21 cellular contexts compared by ENCODE assay signal in genomic region chr6:46948699-46949098, GRCh38. TPM values are rescaled to one million over a fixed set of nuclear protein-coding genes. Genes with fewer than 3 reads are reported as not detected.
A peak's percentile ranks its signal among the peaks of the same experiment; 100 is the strongest.
DNase-seq lines count a peak whose midpoint lies in the region; ATAC-seq and TF ChIP-seq lines count a peak whose summit lies in the region.
"Had no signal": no experiment of that assay in that cellular context is flagged by ENCODE, and none has a peak within 500 bp of the region (broad histone marks: within the 10 kb centered on the region; RNA-seq: fewer than 3 reads in every experiment).

No MANE protein-coding gene starts in this region.

- no peaks in the 10 kb centered on the region for H3K27me3 ChIP-seq in muscle layer of duodenum (ENCODE audit: low read depth, low read length)
- H3K27me3 ChIP-seq in aorta (ENCODE audit: control insufficient read depth in 1 of 2, insufficient read depth in 2 of 2, low read length in 1 of 2), result no peaks in the 10 kb centered on the region
- no peaks in the 10 kb centered on the region for H3K27me3 ChIP-seq in stomach
- H3K27me3 ChIP-seq: BLaER1, transverse colon had no signal

- intact Hi-C loops in Right ventricle myocardium inferior (cut with DNase I), result loop anchor here (1.0 kb wide), 1 partner anchor 25 kb away; no protein-coding TSS in a partner anchor
- intact Hi-C loops in cardiac septum (cut with DNase I), result no loop called here
- intact Hi-C loops in left ventricle myocardium superior (cut with micrococcal nuclease), result no loop called here
- intact Hi-C loops in aorta (cut with DNase I), result no loop called here
- intact Hi-C loops in stomach (cut with DNase I; ENCODE audit: low total_unique reads), result no loop called here

- no peaks in the 10 kb centered on the region for H3K36me3 ChIP-seq in muscle layer of duodenum (ENCODE audit: control insufficient read depth in 1 of 2, insufficient read depth in 2 of 2, low read length in 2 of 2)
- H3K36me3 ChIP-seq in aorta (ENCODE audit: control insufficient read depth in 1 of 2, insufficient read depth in 2 of 2, low read length in 1 of 2), result no peaks in the 10 kb centered on the region
- H3K36me3 ChIP-seq in stomach, result no peaks in the 10 kb centered on the region
- H3K36me3 ChIP-seq: BLaER1, transverse colon had no signal

- no peak for DNase-seq in Right ventricle myocardium inferior (ENCODE audit: missing footprints)
- no peak for DNase-seq in cardiac septum (ENCODE audit: low spot score)
- DNase-seq in left ventricle myocardium superior, result no peak
- no peak for DNase-seq in NCI-H524 (lab: John Stamatoyannopoulos, UW)
- no peak for DNase-seq in aorta
- no peak for DNase-seq in stomach
- DNase-seq in stimulated activated CD4-positive, alpha-beta T cell treated with anti-CD3 and anti-CD28 coated beads, Interleukin-12 subunit alpha, Interleukin-12 subunit beta, amount 100 ng/mL, for 4 hours, result no peak
- DNase-seq: amygdala; glutamatergic neuron; GM23248; islet precursor cell; naive B cell; NCI-H446; SHP77; stimulated activated CD4-positive, alpha-beta T cell treated with anti-CD3 and anti-CD28 coated beads, Interleukin-15, amount 100 ng/mL, for 24 hours; stimulated activated naive CD4-positive, alpha-beta T cell; transverse colon had no signal

- H3K4me3 ChIP-seq in muscle layer of duodenum (ENCODE audit: low read depth in 1 of 2, low read length in 2 of 2) (no peak overlapping the region), aorta (ENCODE audit: low read length in 2 of 2) (no peak overlapping the region), stomach (no peak overlapping the region)
- H3K4me3 ChIP-seq: BLaER1, GM23248, transverse colon had no signal

- no peak for TF ChIP-seq CTCF in stomach (IDR thresholded peaks at IDR 0.05)

- TF ChIP-seq EP300 in stomach (IDR thresholded peaks at IDR 0.05), result no peak

- H3K27ac ChIP-seq in muscle layer of duodenum (ENCODE audit: low read length) (peak overlapping the region; percentile 26), aorta (ENCODE audit: low read depth in 1 of 2, low read length in 2 of 2) (no peak overlapping the region), stomach (peak overlapping the region in 2 of 5 donors; percentile 45 to 56)
- H3K27ac ChIP-seq: BLaER1, GM23248 had no signal

- no peaks in the 10 kb centered on the region for H3K4me1 ChIP-seq in muscle layer of duodenum (ENCODE audit: control insufficient read depth in 1 of 2, insufficient read depth in 2 of 2, low read length in 2 of 2)
- no peaks in the 10 kb centered on the region for H3K4me1 ChIP-seq in aorta (ENCODE audit: control insufficient read depth in 1 of 2, insufficient read depth in 2 of 2, low read length in 2 of 2)
- peaks cover 0 to 5% (median 0%) of the 10 kb centered on the region in 4 donors for H3K4me1 ChIP-seq in stomach
- H3K4me1 ChIP-seq: BLaER1 had no signal

- peak; percentile 60 for ATAC-seq in Right ventricle myocardium inferior
- ATAC-seq in left ventricle myocardium superior, result peak; percentile 85
- no peak for ATAC-seq in aorta (ENCODE audit: low FRiP score)
- ATAC-seq: activated CD4-positive, CD25-positive, alpha-beta regulatory T cell treated with anti-CD3 and anti-CD28 coated beads, Interleukin-2, amount 50 U/mL, for 24 hours had no signal

- 92 to 93% methylated on average over 8 of the region's 8 CpGs for WGBS in aorta, 2 donors
- 79 to 89% (median 82%) methylated on average over 8 of the region's 8 CpGs for WGBS in stomach, 5 donors

- no peak for TF ChIP-seq POLR2A in stomach (IDR thresholded peaks at IDR 0.05)

- H3K9me3 ChIP-seq in muscle layer of duodenum (ENCODE audit: control insufficient read depth in 1 of 2, low read length in 2 of 2) (no peaks in the 10 kb centered on the region), aorta (ENCODE audit: control insufficient read depth, low read length) (no peaks in the 10 kb centered on the region), stomach (no peaks in the 10 kb centered on the region)
- H3K9me3 ChIP-seq: BLaER1, transverse colon had no signal

RNA-seq across cellular contexts. Expression of gene ADGRF5, which starts 27.0 kb away (rescaled TPM):
- total RNA-seq in Right ventricle myocardium inferior (48.0 TPM), cardiac septum (34.7 TPM), left ventricle myocardium superior (45.9 TPM), aorta (10 to 100 TPM; 28.7 to 34.6 TPM), stomach (10 to 100 TPM in 3 of 5 donors, 1 to 10 TPM in 1, under 1 TPM in 1; 0.29 to 34.0 (median 18.7) TPM)
- polyA plus RNA-seq in aorta (1 to 10 TPM in 1 of 2 donors, under 1 TPM in 1; 0.50 to 3.8 TPM), stomach (1 to 10 TPM; 1.5 to 2.8 (median 2.4) TPM)
- total RNA-seq: activated T-helper 2 cell treated with anti-CD3 and anti-CD28 coated beads, Interferon-gamma antibody, Interleukin-2, Interleukin-4, amounts not matched to agents 10 μg/mL and 5 μg/mL and 100 μg/mL, durations not matched to agents 14 hours and 24 hours and 36 hours had no signal
